Comparison of ENCODE assay signal across 1 cellular context in the genomic region with DNA sequence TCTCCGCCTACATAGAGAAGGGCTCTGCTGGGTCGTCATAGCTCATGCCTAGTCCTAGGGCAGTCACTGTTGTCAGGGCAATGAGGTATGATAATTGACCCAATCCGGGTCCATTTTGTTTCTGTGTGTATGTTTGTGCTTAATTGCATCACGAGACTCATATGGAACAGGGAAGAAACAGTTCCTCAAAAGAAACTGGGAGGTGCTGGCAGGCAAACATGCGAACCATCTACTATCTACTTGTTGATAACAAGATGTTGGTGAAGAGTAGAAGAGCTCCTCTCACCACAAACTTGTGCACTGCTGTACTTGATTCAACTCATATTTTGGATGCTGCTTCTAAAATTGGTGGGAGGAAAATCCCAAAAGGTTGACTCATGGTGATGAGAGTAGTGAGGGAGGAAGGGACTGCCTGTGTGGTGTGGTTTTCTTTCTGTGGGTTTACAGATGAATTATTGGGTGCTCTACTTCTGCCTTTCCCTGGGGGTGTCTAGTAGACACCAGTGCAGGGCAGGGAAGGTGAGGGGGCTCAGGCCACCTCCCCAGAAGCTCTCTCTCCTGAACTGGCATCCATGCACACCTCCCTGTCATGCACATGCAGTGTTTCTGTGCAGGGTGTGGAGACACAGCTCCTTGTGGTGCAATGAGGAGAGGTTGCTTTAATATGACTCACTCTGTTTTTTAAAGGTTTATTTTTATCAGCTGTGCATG.
TF ChIP-seq lines count a peak whose summit lies in the region.

No MANE protein-coding gene starts in this region.

TF ChIP-seq in GM12878, 131 proteins besides CTCF, POLR2A, EP300 and RAD21 (continued from another document):
- TF ChIP-seq, protein P1, sequence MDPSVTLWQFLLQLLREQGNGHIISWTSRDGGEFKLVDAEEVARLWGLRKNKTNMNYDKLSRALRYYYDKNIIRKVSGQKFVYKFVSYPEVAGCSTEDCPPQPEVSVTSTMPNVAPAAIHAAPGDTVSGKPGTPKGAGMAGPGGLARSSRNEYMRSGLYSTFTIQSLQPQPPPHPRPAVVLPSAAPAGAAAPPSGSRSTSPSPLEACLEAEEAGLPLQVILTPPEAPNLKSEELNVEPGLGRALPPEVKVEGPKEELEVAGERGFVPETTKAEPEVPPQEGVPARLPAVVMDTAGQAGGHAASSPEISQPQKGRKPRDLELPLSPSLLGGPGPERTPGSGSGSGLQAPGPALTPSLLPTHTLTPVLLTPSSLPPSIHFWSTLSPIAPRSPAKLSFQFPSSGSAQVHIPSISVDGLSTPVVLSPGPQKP (IDR thresholded peaks at IDR 0.05; ENCODE audit: low read depth, low read length) = no peak
- no peak for TF ChIP-seq CBFB (IDR thresholded peaks at IDR 0.05; ENCODE audit: low read depth)
- no peak for TF ChIP-seq POLR2AphosphoS5 (IDR thresholded peaks at IDR 0.05; ENCODE audit: low read length)
- no peak for TF ChIP-seq TCF12 (IDR thresholded peaks at IDR 0.05; ENCODE audit: low read depth, low read length)
- TF ChIP-seq SRF (IDR thresholded peaks at IDR 0.05; ENCODE audit: low read depth in 2 of 2, low read length in 2 of 2) = no peak
- TF ChIP-seq, protein P2, sequence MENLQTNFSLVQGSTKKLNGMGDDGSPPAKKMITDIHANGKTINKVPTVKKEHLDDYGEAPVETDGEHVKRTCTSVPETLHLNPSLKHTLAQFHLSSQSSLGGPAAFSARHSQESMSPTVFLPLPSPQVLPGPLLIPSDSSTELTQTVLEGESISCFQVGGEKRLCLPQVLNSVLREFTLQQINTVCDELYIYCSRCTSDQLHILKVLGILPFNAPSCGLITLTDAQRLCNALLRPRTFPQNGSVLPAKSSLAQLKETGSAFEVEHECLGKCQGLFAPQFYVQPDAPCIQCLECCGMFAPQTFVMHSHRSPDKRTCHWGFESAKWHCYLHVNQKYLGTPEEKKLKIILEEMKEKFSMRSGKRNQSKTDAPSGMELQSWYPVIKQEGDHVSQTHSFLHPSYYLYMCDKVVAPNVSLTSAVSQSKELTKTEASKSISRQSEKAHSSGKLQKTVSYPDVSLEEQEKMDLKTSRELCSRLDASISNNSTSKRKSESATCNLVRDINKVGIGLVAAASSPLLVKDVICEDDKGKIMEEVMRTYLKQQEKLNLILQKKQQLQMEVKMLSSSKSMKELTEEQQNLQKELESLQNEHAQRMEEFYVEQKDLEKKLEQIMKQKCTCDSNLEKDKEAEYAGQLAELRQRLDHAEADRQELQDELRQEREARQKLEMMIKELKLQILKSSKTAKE (IDR thresholded peaks at IDR 0.05; ENCODE audit: low read depth, poor library complexity, severe bottlenecking) = no peak
- TF ChIP-seq, protein P3, sequence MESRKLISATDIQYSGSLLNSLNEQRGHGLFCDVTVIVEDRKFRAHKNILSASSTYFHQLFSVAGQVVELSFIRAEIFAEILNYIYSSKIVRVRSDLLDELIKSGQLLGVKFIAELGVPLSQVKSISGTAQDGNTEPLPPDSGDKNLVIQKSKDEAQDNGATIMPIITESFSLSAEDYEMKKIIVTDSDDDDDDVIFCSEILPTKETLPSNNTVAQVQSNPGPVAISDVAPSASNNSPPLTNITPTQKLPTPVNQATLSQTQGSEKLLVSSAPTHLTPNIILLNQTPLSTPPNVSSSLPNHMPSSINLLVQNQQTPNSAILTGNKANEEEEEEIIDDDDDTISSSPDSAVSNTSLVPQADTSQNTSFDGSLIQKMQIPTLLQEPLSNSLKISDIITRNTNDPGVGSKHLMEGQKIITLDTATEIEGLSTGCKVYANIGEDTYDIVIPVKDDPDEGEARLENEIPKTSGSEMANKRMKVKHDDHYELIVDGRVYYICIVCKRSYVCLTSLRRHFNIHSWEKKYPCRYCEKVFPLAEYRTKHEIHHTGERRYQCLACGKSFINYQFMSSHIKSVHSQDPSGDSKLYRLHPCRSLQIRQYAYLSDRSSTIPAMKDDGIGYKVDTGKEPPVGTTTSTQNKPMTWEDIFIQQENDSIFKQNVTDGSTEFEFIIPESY (IDR thresholded peaks at IDR 0.05) = no peak
- TF ChIP-seq, protein P4, sequence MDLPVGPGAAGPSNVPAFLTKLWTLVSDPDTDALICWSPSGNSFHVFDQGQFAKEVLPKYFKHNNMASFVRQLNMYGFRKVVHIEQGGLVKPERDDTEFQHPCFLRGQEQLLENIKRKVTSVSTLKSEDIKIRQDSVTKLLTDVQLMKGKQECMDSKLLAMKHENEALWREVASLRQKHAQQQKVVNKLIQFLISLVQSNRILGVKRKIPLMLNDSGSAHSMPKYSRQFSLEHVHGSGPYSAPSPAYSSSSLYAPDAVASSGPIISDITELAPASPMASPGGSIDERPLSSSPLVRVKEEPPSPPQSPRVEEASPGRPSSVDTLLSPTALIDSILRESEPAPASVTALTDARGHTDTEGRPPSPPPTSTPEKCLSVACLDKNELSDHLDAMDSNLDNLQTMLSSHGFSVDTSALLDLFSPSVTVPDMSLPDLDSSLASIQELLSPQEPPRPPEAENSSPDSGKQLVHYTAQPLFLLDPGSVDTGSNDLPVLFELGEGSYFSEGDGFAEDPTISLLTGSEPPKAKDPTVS (IDR thresholded peaks at IDR 0.05; ENCODE audit: low read depth, low read length) = no peak
- TF ChIP-seq MYB (IDR thresholded peaks at IDR 0.05; ENCODE audit: borderline replicate concordance, low read depth, low read length) = no peak
- TF ChIP-seq ZZZ3 (IDR thresholded peaks at IDR 0.05; ENCODE audit: control insufficient read depth, insufficient read length, low read depth) = no peak
- TF ChIP-seq EGR1 (IDR thresholded peaks at IDR 0.05; ENCODE audit: borderline replicate concordance in 1 of 2, low read depth in 2 of 2, low read length in 2 of 2) = no peak
- TF ChIP-seq NFYA (IDR thresholded peaks at IDR 0.05; ENCODE audit: borderline replicate concordance, low read depth, low read length) = no peak
- TF ChIP-seq, protein P5, sequence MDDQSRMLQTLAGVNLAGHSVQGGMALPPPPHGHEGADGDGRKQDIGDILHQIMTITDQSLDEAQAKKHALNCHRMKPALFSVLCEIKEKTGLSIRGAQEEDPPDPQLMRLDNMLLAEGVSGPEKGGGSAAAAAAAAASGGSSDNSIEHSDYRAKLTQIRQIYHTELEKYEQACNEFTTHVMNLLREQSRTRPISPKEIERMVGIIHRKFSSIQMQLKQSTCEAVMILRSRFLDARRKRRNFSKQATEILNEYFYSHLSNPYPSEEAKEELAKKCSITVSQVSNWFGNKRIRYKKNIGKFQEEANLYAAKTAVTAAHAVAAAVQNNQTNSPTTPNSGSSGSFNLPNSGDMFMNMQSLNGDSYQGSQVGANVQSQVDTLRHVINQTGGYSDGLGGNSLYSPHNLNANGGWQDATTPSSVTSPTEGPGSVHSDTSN (IDR thresholded peaks at IDR 0.05; ENCODE audit: insufficient replicate concordance, low read depth, low read length) = no peak
- no peak for TF ChIP-seq ZNF274 (IDR thresholded peaks at IDR 0.05; ENCODE audit: insufficient read depth, insufficient read length)
- TF ChIP-seq MEF2A (IDR thresholded peaks at IDR 0.05; ENCODE audit: insufficient read depth, low read depth, low read length) = no peak
- TF ChIP-seq, protein P6, sequence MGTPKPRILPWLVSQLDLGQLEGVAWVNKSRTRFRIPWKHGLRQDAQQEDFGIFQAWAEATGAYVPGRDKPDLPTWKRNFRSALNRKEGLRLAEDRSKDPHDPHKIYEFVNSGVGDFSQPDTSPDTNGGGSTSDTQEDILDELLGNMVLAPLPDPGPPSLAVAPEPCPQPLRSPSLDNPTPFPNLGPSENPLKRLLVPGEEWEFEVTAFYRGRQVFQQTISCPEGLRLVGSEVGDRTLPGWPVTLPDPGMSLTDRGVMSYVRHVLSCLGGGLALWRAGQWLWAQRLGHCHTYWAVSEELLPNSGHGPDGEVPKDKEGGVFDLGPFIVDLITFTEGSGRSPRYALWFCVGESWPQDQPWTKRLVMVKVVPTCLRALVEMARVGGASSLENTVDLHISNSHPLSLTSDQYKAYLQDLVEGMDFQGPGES (IDR thresholded peaks at IDR 0.05) = no peak
- no peak for TF ChIP-seq CHD4 (IDR thresholded peaks at IDR 0.05)
- no peak for TF ChIP-seq SIN3A (IDR thresholded peaks at IDR 0.05; ENCODE audit: low read depth, low read length)
- TF ChIP-seq HDAC2 (IDR thresholded peaks at IDR 0.05) = no peak
- TF ChIP-seq ZSCAN29 (IDR thresholded peaks at IDR 0.05) = no peak
- no peak for TF ChIP-seq NBN (IDR thresholded peaks at IDR 0.05)
- no peak for TF ChIP-seq RFX5 (IDR thresholded peaks at IDR 0.05; ENCODE audit: low read depth, low read length)
- no peak for TF ChIP-seq CHD1 (IDR thresholded peaks at IDR 0.05; ENCODE audit: low read depth, low read length)
- TF ChIP-seq EED (IDR thresholded peaks at IDR 0.05; ENCODE audit: low read depth) = no peak
- no peak for TF ChIP-seq HDAC6 (IDR thresholded peaks at IDR 0.05; ENCODE audit: unreplicated experiment)
- TF ChIP-seq TAF1 (IDR thresholded peaks at IDR 0.05; ENCODE audit: borderline replicate concordance, low read depth, low read length) = no peak
- TF ChIP-seq NFIC (IDR thresholded peaks at IDR 0.05; ENCODE audit: low read depth, low read length) = peak; percentile 73; the same call in 1 of the 2 replicates
- no peak for TF ChIP-seq CEBPB (IDR thresholded peaks at IDR 0.05; ENCODE audit: borderline replicate concordance in 1 of 2, low read depth in 2 of 2, low read length in 2 of 2)
- TF ChIP-seq FOXK2 (IDR thresholded peaks at IDR 0.05) = no peak
- TF ChIP-seq, protein P7, sequence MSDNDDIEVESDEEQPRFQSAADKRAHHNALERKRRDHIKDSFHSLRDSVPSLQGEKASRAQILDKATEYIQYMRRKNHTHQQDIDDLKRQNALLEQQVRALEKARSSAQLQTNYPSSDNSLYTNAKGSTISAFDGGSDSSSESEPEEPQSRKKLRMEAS (IDR thresholded peaks at IDR 0.05; ENCODE audit: low read depth, low read length) = no peak
- no peak for TF ChIP-seq STAT3 (IDR thresholded peaks at IDR 0.05; ENCODE audit: low read depth, low read length)
- TF ChIP-seq SMAD5 (IDR thresholded peaks at IDR 0.05; ENCODE audit: low read depth) = no peak
- TF ChIP-seq, protein P8, sequence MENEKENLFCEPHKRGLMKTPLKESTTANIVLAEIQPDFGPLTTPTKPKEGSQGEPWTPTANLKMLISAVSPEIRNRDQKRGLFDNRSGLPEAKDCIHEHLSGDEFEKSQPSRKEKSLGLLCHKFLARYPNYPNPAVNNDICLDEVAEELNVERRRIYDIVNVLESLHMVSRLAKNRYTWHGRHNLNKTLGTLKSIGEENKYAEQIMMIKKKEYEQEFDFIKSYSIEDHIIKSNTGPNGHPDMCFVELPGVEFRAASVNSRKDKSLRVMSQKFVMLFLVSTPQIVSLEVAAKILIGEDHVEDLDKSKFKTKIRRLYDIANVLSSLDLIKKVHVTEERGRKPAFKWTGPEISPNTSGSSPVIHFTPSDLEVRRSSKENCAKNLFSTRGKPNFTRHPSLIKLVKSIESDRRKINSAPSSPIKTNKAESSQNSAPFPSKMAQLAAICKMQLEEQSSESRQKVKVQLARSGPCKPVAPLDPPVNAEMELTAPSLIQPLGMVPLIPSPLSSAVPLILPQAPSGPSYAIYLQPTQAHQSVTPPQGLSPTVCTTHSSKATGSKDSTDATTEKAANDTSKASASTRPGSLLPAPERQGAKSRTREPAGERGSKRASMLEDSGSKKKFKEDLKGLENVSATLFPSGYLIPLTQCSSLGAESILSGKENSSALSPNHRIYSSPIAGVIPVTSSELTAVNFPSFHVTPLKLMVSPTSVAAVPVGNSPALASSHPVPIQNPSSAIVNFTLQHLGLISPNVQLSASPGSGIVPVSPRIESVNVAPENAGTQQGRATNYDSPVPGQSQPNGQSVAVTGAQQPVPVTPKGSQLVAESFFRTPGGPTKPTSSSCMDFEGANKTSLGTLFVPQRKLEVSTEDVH (IDR thresholded peaks at IDR 0.05; ENCODE audit: low read depth, partially characterized antibody) = no peak
- peak; percentile 2; the same call in 1 of the 2 replicates for TF ChIP-seq JUNB (IDR thresholded peaks at IDR 0.05)
- peak in 1 of 2 experiments; percentile 56; a peak in 2 of 4 replicates for TF ChIP-seq IKZF2 (IDR thresholded peaks at IDR 0.05)
- TF ChIP-seq ATF7 (IDR thresholded peaks at IDR 0.05; ENCODE audit: low read depth) = no peak
- peak; percentile 85 for TF ChIP-seq RUNX3 (IDR thresholded peaks at IDR 0.05; ENCODE audit: low read length)
- peak; percentile 44; the same call in 1 of the 2 replicates for TF ChIP-seq IKZF1 (conservative IDR thresholded peaks at IDR 0.05)
- no peak for TF ChIP-seq CREM (IDR thresholded peaks at IDR 0.05; ENCODE audit: low read depth)
- TF ChIP-seq BHLHE40 (IDR thresholded peaks at IDR 0.05; ENCODE audit: borderline replicate concordance in 1 of 2, low read depth in 2 of 2, low read length in 1 of 2) = peak; percentile 39 to 58; a peak in 2 of 4 replicates
TF ChIP-seq in GM12878: peak in this region for 6.
